In genomic region chr15:65376767-65377104, GRCh38 we compare ENCODE assay signal across 8 cellular contexts. TPM values are rescaled to one million over a fixed set of nuclear protein-coding genes. Genes with fewer than 3 reads are reported as not detected.
A peak's percentile ranks its signal among the peaks of the same experiment; 100 is the strongest.
DNase-seq lines count a peak whose midpoint lies in the region; ATAC-seq and TF ChIP-seq lines count a peak whose summit lies in the region.

No MANE protein-coding gene starts in this region.

- H3K27me3 Mint-ChIP-seq in chondrocyte (ENCODE audit: low read depth) = peaks cover 33% of the 10 kb centered on the region
- H3K27me3 Mint-ChIP-seq in mesothelial cell of epicardium (ENCODE audit: low read depth) = no peaks in the 10 kb centered on the region

- no peak for DNase-seq in Right ventricle myocardium inferior (ENCODE audit: missing footprints)
- no peak for DNase-seq in Right ventricle myocardium superior
- DNase-seq in chondrocyte (ENCODE audit: low spot score) = peak; percentile 4
- DNase-seq in mesothelial cell of epicardium (ENCODE audit: low spot score in 2 of 2, unreplicated experiment in 2 of 2) = no peak
- DNase-seq in stimulated activated CD4-positive, alpha-beta T cell treated with anti-CD3 and anti-CD28 coated beads, Interleukin-4, amount 100 ng/mL, for 1 hour = no peak
- DNase-seq in SHP77 (lab: John Stamatoyannopoulos, UW) = no peak

- ATAC-seq in Right ventricle myocardium inferior (peak; percentile 27), Right ventricle myocardium superior (ENCODE audit: poor library complexity) (no peak), GM18517 (IDR thresholded peaks at IDR 0.05; ENCODE audit: unreplicated experiment) (no peak), HG02938 (IDR thresholded peaks at IDR 0.05; ENCODE audit: unreplicated experiment) (no peak)

- H3K9me3 Mint-ChIP-seq in chondrocyte (ENCODE audit: low read depth) (no peaks in the 10 kb centered on the region), mesothelial cell of epicardium (no peaks in the 10 kb centered on the region)

- H3K27ac Mint-ChIP-seq in chondrocyte (ENCODE audit: unreplicated experiment) (no peak overlapping the region), mesothelial cell of epicardium (peak overlapping the region; percentile 79)

- intact Hi-C loops in Right ventricle myocardium inferior (cut with DNase I) (no loop called here), Right ventricle myocardium superior (cut with DNase I) (no loop called here)

- TF ChIP-seq CTCF in chondrocyte (IDR thresholded peaks at IDR 0.05) (no peak), mesothelial cell of epicardium (IDR thresholded peaks at IDR 0.05; ENCODE audit: unreplicated experiment) (no peak)

- H3K4me1 Mint-ChIP-seq in chondrocyte (ENCODE audit: low read depth) = peaks cover 16% of the 10 kb centered on the region
- H3K4me1 Mint-ChIP-seq in mesothelial cell of epicardium = peaks cover 37% of the 10 kb centered on the region

- peaks cover 4% of the 10 kb centered on the region for H3K36me3 Mint-ChIP-seq in chondrocyte (ENCODE audit: low read depth)
- H3K36me3 Mint-ChIP-seq in mesothelial cell of epicardium = peaks cover 7% of the 10 kb centered on the region

- peak overlapping the region; percentile 77 for H3K4me3 Mint-ChIP-seq in chondrocyte (ENCODE audit: unreplicated experiment)
- H3K4me3 Mint-ChIP-seq in mesothelial cell of epicardium = peak overlapping the region; percentile 90

RNA-seq across cellular contexts. Expression of gene IGDCC3, which starts 1.1 kb away (rescaled TPM):
- total RNA-seq in Right ventricle myocardium inferior (0.43 TPM), Right ventricle myocardium superior (0.40 TPM), chondrocyte (0.13 to 0.31 TPM (median 0.27 TPM) in 3 replicates), mesothelial cell of epicardium (34.8 to 40.6 TPM (median 35.1 TPM) in 3 replicates)

RNA-seq across cellular contexts. Expression of gene IGDCC4, which starts 46.0 kb away (rescaled TPM):
- 3.7 TPM for total RNA-seq in Right ventricle myocardium inferior
- total RNA-seq in Right ventricle myocardium superior = 2.4 TPM
- total RNA-seq in chondrocyte = 41.4 to 48.6 TPM (median 47.2 TPM) in 3 replicates
- 38.6 to 43.3 TPM (median 43.2 TPM) in 3 replicates for total RNA-seq in mesothelial cell of epicardium

Comparison
In these comparisons a context has a peak if more than half of its experiments do, and no peak if none do; other contexts are left out.
1. RNA of gene IGDCC3, which starts 1.1 kb away (total RNA-seq): 34.8 to 40.6 TPM in mesothelial cell of epicardium; 0.43 TPM in Right ventricle myocardium inferior (single experiment), 0.40 TPM in Right ventricle myocardium superior (single experiment) and 0.13 to 0.31 TPM in chondrocyte; every median in the first group is over 10 times any median in the second.